Comparison of ENCODE assay signal across 12 cellular contexts in genomic region chr9:74036549-74037231, GRCh38.
DNase-seq lines count a peak whose midpoint lies in the region; ATAC-seq and TF ChIP-seq lines count a peak whose summit lies in the region.
"Had no signal": no experiment of that assay in that cellular context is flagged by ENCODE, and none has a peak within 500 bp of the region (broad histone marks: within the 10 kb centered on the region; RNA-seq: fewer than 3 reads in every experiment).

No MANE protein-coding gene starts in this region.

- intact Hi-C loops in spleen (cut with DNase I; ENCODE audit: low total_unique reads): no loop called here
- intact Hi-C loops in cardiac septum (cut with DNase I): no loop called here

- no peaks in the 10 kb centered on the region for H3K36me3 ChIP-seq in spleen

- no peak overlapping the region for H3K27ac ChIP-seq in spleen

- no peak for TF ChIP-seq CTCF in astrocyte of the spinal cord (IDR thresholded peaks at IDR 0.05; ENCODE audit: low read depth, low read length)
- TF ChIP-seq CTCF in spleen (IDR thresholded peaks at IDR 0.05 in 8 of 11, conservative IDR thresholded peaks at IDR 0.05 in 3 of 11): no peak

- in situ Hi-C loops in astrocyte of the spinal cord (cut with HindIII; ENCODE audit: low sequenced_read_pairs): no loop called here

- no peak for TF ChIP-seq POLR2A in spleen (IDR thresholded peaks at IDR 0.05)

- H3K27me3 ChIP-seq in spleen (replicated peaks in 1 of 7): no peaks in the 10 kb centered on the region

- H3K9me3 ChIP-seq in spleen: no peaks in the 10 kb centered on the region

- DNase-seq in astrocyte of the spinal cord (ENCODE audit: low read depth, low spot score) (peak; percentile 78), AG20443 (ENCODE audit: low spot score) (no peak), spleen (no peak), NCI-H82 (lab: John Stamatoyannopoulos, UW) (no peak), cardiac septum (ENCODE audit: low spot score) (no peak)
- DNase-seq: activated CD4-positive, alpha-beta T cell treated with anti-CD3 and anti-CD28 coated beads, Interleukin-2, amount 10 ng/mL, durations not matched to agents 7 days and 5 days; NCI-H187; T-cell had no signal

- no peaks in the 10 kb centered on the region for H3K4me1 ChIP-seq in spleen

- ATAC-seq in GM18511 (IDR thresholded peaks at IDR 0.05; ENCODE audit: unreplicated experiment): peak; percentile 86
- peak; percentile 65 for ATAC-seq in GM21619 (IDR thresholded peaks at IDR 0.05; ENCODE audit: unreplicated experiment)
- ATAC-seq in HG03354 (IDR thresholded peaks at IDR 0.05; ENCODE audit: poor library complexity, severe bottlenecking, unreplicated experiment): peak; percentile 92
- ATAC-seq: K562, T-cell had no signal

- WGBS in spleen, 5 donors: 57 to 80% (median 76%) methylated on average over 5 of the region's 5 CpGs

- H3K4me3 ChIP-seq in astrocyte of the spinal cord (ENCODE audit: low read depth, low read length) (no peak overlapping the region), spleen (no peak overlapping the region)
- H3K4me3 ChIP-seq: K562 had no signal
